In the genomic region with DNA sequence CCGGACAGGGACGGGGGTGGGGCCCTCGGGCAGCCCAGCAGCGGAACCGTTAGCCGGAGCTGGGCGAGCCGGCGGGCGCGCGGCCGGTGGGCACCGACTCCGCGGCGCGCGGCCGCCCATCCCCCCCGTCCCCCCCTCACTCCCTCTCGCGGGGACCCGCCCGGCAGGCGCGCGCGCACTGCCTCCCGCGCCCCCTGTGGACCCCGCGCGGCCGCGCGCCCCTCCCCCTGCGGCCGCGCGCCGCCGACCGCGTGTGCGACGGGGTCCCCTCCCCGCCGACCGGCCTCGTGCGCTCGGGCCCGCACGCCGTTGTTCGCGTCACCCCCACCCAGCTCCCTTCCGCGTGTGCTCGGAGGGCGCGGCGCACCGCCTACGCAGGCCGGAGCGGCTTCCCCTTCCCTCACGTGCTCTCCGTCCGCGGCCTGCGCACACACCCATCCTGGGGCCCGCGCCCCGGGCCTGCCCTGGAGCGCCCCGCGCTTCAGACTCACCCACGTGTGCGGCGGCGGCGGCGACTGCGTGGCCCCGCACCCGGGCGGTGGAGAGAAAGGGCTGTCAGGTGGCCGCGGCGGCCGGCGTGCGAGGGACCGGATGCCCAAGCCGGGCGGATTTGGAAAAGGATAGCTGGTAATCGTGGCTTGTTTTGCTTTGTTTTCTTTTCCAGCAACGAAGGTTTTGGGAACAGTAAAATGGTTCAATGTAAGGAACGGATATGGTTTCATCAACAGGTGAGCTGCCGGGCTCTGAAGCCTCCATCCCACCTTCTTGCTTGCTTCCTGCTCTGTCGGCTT, we compare ENCODE assay signal across 1 cellular context.
A peak's percentile ranks its signal among the peaks of the same experiment; 100 is the strongest.
TF ChIP-seq lines count a peak whose summit lies in the region.

No MANE protein-coding gene starts in this region.

TF ChIP-seq in SK-N-SH, 30 proteins besides CTCF, POLR2A, EP300 and RAD21:
- TF ChIP-seq, protein P1, sequence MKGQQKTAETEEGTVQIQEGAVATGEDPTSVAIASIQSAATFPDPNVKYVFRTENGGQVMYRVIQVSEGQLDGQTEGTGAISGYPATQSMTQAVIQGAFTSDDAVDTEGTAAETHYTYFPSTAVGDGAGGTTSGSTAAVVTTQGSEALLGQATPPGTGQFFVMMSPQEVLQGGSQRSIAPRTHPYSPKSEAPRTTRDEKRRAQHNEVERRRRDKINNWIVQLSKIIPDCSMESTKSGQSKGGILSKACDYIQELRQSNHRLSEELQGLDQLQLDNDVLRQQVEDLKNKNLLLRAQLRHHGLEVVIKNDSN (IDR thresholded peaks at IDR 0.05; ENCODE audit: borderline replicate concordance, low read depth), result peak; percentile 69
- TF ChIP-seq, protein P2, sequence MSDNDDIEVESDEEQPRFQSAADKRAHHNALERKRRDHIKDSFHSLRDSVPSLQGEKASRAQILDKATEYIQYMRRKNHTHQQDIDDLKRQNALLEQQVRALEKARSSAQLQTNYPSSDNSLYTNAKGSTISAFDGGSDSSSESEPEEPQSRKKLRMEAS (IDR thresholded peaks at IDR 0.05; ENCODE audit: low read depth), result peak; percentile 42; the same call in 1 of the 2 replicates
- TF ChIP-seq SMC3 (IDR thresholded peaks at IDR 0.05; ENCODE audit: low read depth, low read length) (no peak), TCF12 (IDR thresholded peaks at IDR 0.05) (no peak), TAF1 (IDR thresholded peaks at IDR 0.05; ENCODE audit: borderline replicate concordance, low read depth, low read length) (no peak), MXI1 (IDR thresholded peaks at IDR 0.05; ENCODE audit: low read depth, low read length) (peak; percentile 94), POLR2AphosphoS5 (IDR thresholded peaks at IDR 0.05; ENCODE audit: low read depth, low read length) (0 out of 2 replicates have a peak, but pooled peaks have one; percentile 6), SIN3A (IDR thresholded peaks at IDR 0.05; ENCODE audit: borderline replicate concordance, low read depth, low read length) (peak; percentile 72; the same call in 1 of the 2 replicates)
